8 cellular contexts compared by ENCODE assay signal in genomic region chr15:39782441-39783138, GRCh38. TPM values are rescaled to one million over a fixed set of nuclear protein-coding genes. Genes with fewer than 3 reads are reported as not detected.
DNase-seq lines count a peak whose midpoint lies in the region; TF ChIP-seq lines count a peak whose summit lies in the region.

Gene FSIP1 (minus strand): TSS chr15:39782841. CDS start chr15:39776524, 6,317 bp downstream.

- H3K4me2 ChIP-seq in H9 (ENCODE audit: insufficient read depth, insufficient read length, low read length) = peak within 1 kb of the TSS; percentile 92

- no peak within 1 kb of the TSS for H3K23ac ChIP-seq in H9 (ENCODE audit: insufficient read length, low read depth, low read length)

- H3K27ac Mint-ChIP-seq in H9 (peak within 1 kb of the TSS; percentile 83 to 98 (median 93); a peak in 6 of 7 replicates), neural crest cell (ENCODE audit: unreplicated experiment) (peak within 1 kb of the TSS; percentile 98)

- H2BK20ac ChIP-seq in H9 (ENCODE audit: low read depth, low read length, poor library complexity, severe bottlenecking) = no peak within 1 kb of the TSS

- H3K4me1 Mint-ChIP-seq in H9 (peaks cover 49 to 54% of the 10 kb centered on the region in 2 experiments), neural crest cell (peaks cover 65% of the 10 kb centered on the region)

- H3K9ac ChIP-seq in ES-I3 (ENCODE audit: low read depth, low read length) = peak within 1 kb of the TSS; percentile 96
- H3K9ac ChIP-seq in H9 (ENCODE audit: extremely low read depth, insufficient read length, low read length) = peak within 1 kb of the TSS; percentile 95

- H4K5ac ChIP-seq in H9 (ENCODE audit: insufficient read length, low read depth, low read length) = no peak within 1 kb of the TSS

- no peak within 1 kb of the TSS for H2BK5ac ChIP-seq in H9 (ENCODE audit: insufficient read length, low read length)

- H3K4ac ChIP-seq in H9 (ENCODE audit: low read depth, low read length) = no peak within 1 kb of the TSS

- H3K4me1 ChIP-seq in ES-I3 (ENCODE audit: insufficient read depth, low read length) (peaks cover 30% of the 10 kb centered on the region), H9 (ENCODE audit: insufficient read depth, low read length) (peaks cover 13% of the 10 kb centered on the region), stomach (peaks cover 10 to 47% (median 36%) of the 10 kb centered on the region in 4 donors)

- H2AFZ ChIP-seq in H9 (ENCODE audit: low read length) = peak within 1 kb of the TSS; percentile 27

- no peak within 1 kb of the TSS for H4K8ac ChIP-seq in H9 (replicated peaks; ENCODE audit: insufficient read length, low read depth, low read length)

- H3K36me3 ChIP-seq in ES-I3 (ENCODE audit: insufficient read depth, low read length) = no peaks in the 10 kb centered on the region
- H3K36me3 ChIP-seq in stomach = no peaks in the 10 kb centered on the region

- H2BK120ac ChIP-seq in H9 (ENCODE audit: low read depth, low read length, poor library complexity, severe bottlenecking) = no peak within 1 kb of the TSS

- TF ChIP-seq POLR2A in Raji (IDR thresholded peaks at IDR 0.05; ENCODE audit: insufficient read depth, low read depth, low read length) = peak; percentile 75
- TF ChIP-seq POLR2A in stomach (IDR thresholded peaks at IDR 0.05) = peak in 1 of 4 donors; percentile 44

- no peak within 1 kb of the TSS for H3T11ph ChIP-seq in H9 (ENCODE audit: low read length)

- peaks cover 8% of the 10 kb centered on the region for H3K23me2 ChIP-seq in H9 (ENCODE audit: insufficient read length, low read depth, low read length, poor library complexity, severe bottlenecking)

- H3K9me3 ChIP-seq in ES-I3 (ENCODE audit: control insufficient read depth, insufficient read depth, low read length) (no peaks in the 10 kb centered on the region), H9 (ENCODE audit: control insufficient read depth, low read depth, low read length) (no peaks in the 10 kb centered on the region), stomach (no peaks in the 10 kb centered on the region)

- no peak within 1 kb of the TSS for H2AK5ac ChIP-seq in H9 (ENCODE audit: insufficient read length, low read length)

- H3K4me3 ChIP-seq in fibroblast of villous mesenchyme (ENCODE audit: low read depth, low read length) = peak within 1 kb of the TSS; percentile 95
- peak within 1 kb of the TSS; percentile 67 to 85 (median 74) for H3K4me3 ChIP-seq in stomach

- no peaks in the 10 kb centered on the region for H4K20me1 ChIP-seq in H9 (ENCODE audit: control insufficient read depth, insufficient read depth, insufficient read length)

- DNase-seq in H9 = peak; percentile 98
- peak; percentile 94 for DNase-seq in M059J (ENCODE audit: low read depth)
- peak; percentile 92 for DNase-seq in activated gamma-delta T cell (lab: John Stamatoyannopoulos, UW)
- DNase-seq in fibroblast of villous mesenchyme (ENCODE audit: low read depth) = peak; percentile 97
- DNase-seq in neural crest cell (ENCODE audit: low read depth, low spot score) = peak; percentile 94
- DNase-seq in stomach = peak; percentile 97

- TF ChIP-seq CTCF in H9 (conservative IDR thresholded peaks at IDR 0.05) (no peak), fibroblast of villous mesenchyme (IDR thresholded peaks at IDR 0.05; ENCODE audit: insufficient read depth, low read depth, low read length) (no peak), neural crest cell (conservative IDR thresholded peaks at IDR 0.05) (no peak), stomach (IDR thresholded peaks at IDR 0.05) (peak in 1 of 7 experiments; percentile 4)

- no peaks in the 10 kb centered on the region for H3K79me1 ChIP-seq in H9 (ENCODE audit: insufficient read depth, low read depth, low read length, poor library complexity, severe bottlenecking)

- H3K27ac ChIP-seq in H9 (ENCODE audit: insufficient read length, low read depth, low read length) (no peak within 1 kb of the TSS), stomach (peak within 1 kb of the TSS; percentile 67 to 91 (median 83))

- H3K18ac ChIP-seq in H9 (ENCODE audit: insufficient read length, low read depth, low read length) = peak within 1 kb of the TSS; percentile 63

- H3K27me3 Mint-ChIP-seq in H9 (ENCODE audit: low read depth) (no peaks in the 10 kb centered on the region), neural crest cell (ENCODE audit: low read depth) (no peaks in the 10 kb centered on the region)

- no peak within 1 kb of the TSS for H4K91ac ChIP-seq in H9 (ENCODE audit: insufficient read length, low read depth, low read length)

- TF ChIP-seq EP300 in stomach (IDR thresholded peaks at IDR 0.05) = no peak

- intact Hi-C loops in stomach (cut with DNase I; ENCODE audit: low total_unique reads) = no loop called here

- no peaks in the 10 kb centered on the region; a peak in 1 of 5 replicates for H3K9me3 Mint-ChIP-seq in H9
- peaks cover 8% of the 10 kb centered on the region for H3K9me3 Mint-ChIP-seq in neural crest cell

- no peak within 1 kb of the TSS for H3K56ac ChIP-seq in H9 (ENCODE audit: insufficient read length, low read depth, low read length)

- no peak within 1 kb of the TSS for H2BK15ac ChIP-seq in H9 (ENCODE audit: low read depth, low read length)

- WGBS in H9 (ENCODE audit: extremely low coverage, insufficient read length, low lambda C conversion rate) = no CpG with 5 or more reads among the region's 64 CpGs
- WGBS in stomach, 5 donors = 0 to 1% (median 1%) methylated on average over 47 to 64 of the region's 64 CpGs

- H3K79me2 ChIP-seq in H9 (ENCODE audit: insufficient read depth, low read length) = no peaks in the 10 kb centered on the region; the same call in 1 of the 2 replicates

- H3K4me3 Mint-ChIP-seq in H9 (peak within 1 kb of the TSS; percentile 84 to 92), neural crest cell (peak within 1 kb of the TSS; percentile 89)

- no peaks in the 10 kb centered on the region for H3K36me3 Mint-ChIP-seq in H9 (ENCODE audit: insufficient read depth in 1 of 3, low read depth in 3 of 3)
- H3K36me3 Mint-ChIP-seq in neural crest cell (ENCODE audit: low read depth) = peaks cover 4% of the 10 kb centered on the region

- no peak within 1 kb of the TSS for H2BK12ac ChIP-seq in H9 (ENCODE audit: insufficient read length, low read depth, low read length)

- H3K27me3 ChIP-seq in H9 (ENCODE audit: insufficient read depth, low read length) (no peaks in the 10 kb centered on the region), stomach (no peaks in the 10 kb centered on the region)

- H3K14ac ChIP-seq in H9 (ENCODE audit: insufficient read depth, low read length) = peak within 1 kb of the TSS; percentile 36; the same call in 1 of the 2 replicates

RNA-seq across cellular contexts. Expression of gene FSIP1, which starts in this region (rescaled TPM):
- 0.64 and 0.96 TPM in 2 replicates for total RNA-seq in H9 (2021)
- 0.64 and 0.76 TPM in 2 replicates for total RNA-seq in M059J (2014; rRNA removed; shearing (Covaris generic))
- total RNA-seq in fibroblast of villous mesenchyme = 0.97 and 2.6 TPM in 2 replicates
- 6.8 and 8.1 TPM in 2 replicates for total RNA-seq in neural crest cell
- 100 to 1,000 TPM in 1 of 5 donors, 1 to 10 TPM in 2, under 1 TPM in 2; 0.43 to 141 (median 1.1) TPM for total RNA-seq in stomach
- under 1 TPM; 0.08 to 0.44 (median 0.31) TPM for polyA plus RNA-seq in stomach

Comparison
In these comparisons a context has a peak if more than half of its experiments do, and no peak if none do; other contexts are left out.
1. Peak in DNase-seq, H3K9ac ChIP-seq and H3K4me2 ChIP-seq in H9; RNA of the gene not detected or under 1 TPM.
2. Peak in DNase-seq in M059J; RNA of the gene not detected or under 1 TPM.